ENCODE assay signal across 24 cellular contexts in genomic region chr14:58796201-58796600, GRCh38.
DNase-seq lines count a peak whose midpoint lies in the region; ATAC-seq, FAIRE-seq and TF ChIP-seq lines count a peak whose summit lies in the region.
"Had no signal": no experiment of that assay in that cellular context is flagged by ENCODE, and none has a peak within 500 bp of the region (broad histone marks: within the 10 kb centered on the region; RNA-seq: fewer than 3 reads in every experiment).

No MANE protein-coding gene starts in this region.

- H3K9ac ChIP-seq in OCI-LY3 (ENCODE audit: low read length) (peak overlapping the region; percentile 81), trophoblast cell (ENCODE audit: low read length) (no peak overlapping the region)
- H3K9ac ChIP-seq: GM23248, neural progenitor cell had no signal

- peaks cover 74% of the 10 kb centered on the region for H3K4me1 ChIP-seq in OCI-LY3 (ENCODE audit: low read length)
- peaks cover 8% of the 10 kb centered on the region for H3K4me1 ChIP-seq in lower lobe of right lung
- H3K4me1 ChIP-seq in trophoblast cell (ENCODE audit: control insufficient read depth in 1 of 2, insufficient read depth in 2 of 2, low read length in 2 of 2) = no peaks in the 10 kb centered on the region
- H3K4me1 ChIP-seq: adrenal gland, neural progenitor cell, prostate gland, testis had no signal

- no peak overlapping the region for H4K91ac ChIP-seq in trophoblast cell (ENCODE audit: low read depth, low read length)

- H3K9me3 ChIP-seq in OCI-LY3 (ENCODE audit: insufficient read depth, low read length) (no peaks in the 10 kb centered on the region), lower lobe of right lung (no peaks in the 10 kb centered on the region), trophoblast cell (ENCODE audit: insufficient read depth, low read depth, low read length) (no peaks in the 10 kb centered on the region)
- H3K9me3 ChIP-seq: adrenal gland, prostate gland, testis had no signal

- ATAC-seq in GM18498 (IDR thresholded peaks at IDR 0.05; ENCODE audit: unreplicated experiment) (peak; percentile 28), HG02678 (IDR thresholded peaks at IDR 0.05; ENCODE audit: unreplicated experiment) (peak; percentile 26), lower lobe of right lung (peak; percentile 13 to 35), HG03378 (IDR thresholded peaks at IDR 0.05; ENCODE audit: unreplicated experiment) (no peak)

- DNase-seq in lower lobe of right lung (no peak), medulla oblongata (ENCODE audit: extremely low spot score) (no peak), trophoblast cell (no peak), GM19239 (ENCODE audit: insufficient read length, low spot score) (no peak)
- DNase-seq: activated CD4-positive, alpha-beta memory T cell treated with anti-CD3 and anti-CD28 coated beads for 36 hours; activated CD4-positive, CD25-positive, alpha-beta regulatory T cell; activated effector memory CD4-positive, alpha-beta T cell treated with anti-CD3 and anti-CD28 coated beads, Interleukin-2, amount 50 U/mL, for 16 hours; activated T-cell treated with anti-CD3 and anti-CD28 coated beads for 4 hours; adrenal gland; C1 segment of cervical spinal cord; GM23248; NCI-H82; SHP77; T1000; testis had no signal

- H2AK5ac ChIP-seq in trophoblast cell (ENCODE audit: low read length) = no peak overlapping the region

- no peak overlapping the region for H2BK12ac ChIP-seq in trophoblast cell (ENCODE audit: low read length)

- H3K23ac ChIP-seq in trophoblast cell (ENCODE audit: low read length) = no peak overlapping the region

- no peak overlapping the region for H2BK5ac ChIP-seq in trophoblast cell (ENCODE audit: low read depth, low read length, poor library complexity)

- no peak overlapping the region for H3K14ac ChIP-seq in trophoblast cell (ENCODE audit: low read length)

- H3K27me3 ChIP-seq in OCI-LY3 (ENCODE audit: low read depth, low read length) (no peaks in the 10 kb centered on the region), lower lobe of right lung (ENCODE audit: low read depth) (no peaks in the 10 kb centered on the region), trophoblast cell (ENCODE audit: insufficient read depth, low read length) (no peaks in the 10 kb centered on the region)
- H3K27me3 ChIP-seq: adrenal gland, neural progenitor cell, testis had no signal

- no peak overlapping the region for H3K18ac ChIP-seq in trophoblast cell (ENCODE audit: low read length)

- H3K36me3 ChIP-seq in OCI-LY3 (replicated peaks; ENCODE audit: low read depth, low read length) = no peaks in the 10 kb centered on the region
- H3K36me3 ChIP-seq in lower lobe of right lung = no peaks in the 10 kb centered on the region
- no peaks in the 10 kb centered on the region for H3K36me3 ChIP-seq in trophoblast cell (ENCODE audit: control insufficient read depth in 1 of 2, insufficient read depth in 2 of 2, low read length in 2 of 2)
- H3K36me3 ChIP-seq: adrenal gland, neural progenitor cell, prostate gland had no signal

- H3K4ac ChIP-seq in trophoblast cell (ENCODE audit: low read depth, low read length) = no peak overlapping the region

- H4K12ac ChIP-seq in trophoblast cell (ENCODE audit: low read depth, low read length) = no peak overlapping the region

- no peaks in the 10 kb centered on the region for H4K20me1 ChIP-seq in OCI-LY3 (ENCODE audit: insufficient read depth, low read length)

- H3K27ac ChIP-seq in OCI-LY3 (ENCODE audit: low read length) (peak overlapping the region; percentile 92), lower lobe of right lung (no peak overlapping the region), trophoblast cell (ENCODE audit: low read depth, low read length) (no peak overlapping the region)
- H3K27ac ChIP-seq: adrenal gland, GM23248, neural progenitor cell, prostate gland, skin epidermis, testis had no signal

- H3K79me1 ChIP-seq in trophoblast cell (ENCODE audit: low read length) = no peaks in the 10 kb centered on the region

- TF ChIP-seq CTCF in OCI-LY3 (IDR thresholded peaks at IDR 0.05; ENCODE audit: low read depth, low read length) (no peak), lower lobe of right lung (IDR thresholded peaks at IDR 0.05) (no peak)

- intact Hi-C loops in lower lobe of right lung (cut with DNase I) = no loop called here

- H3K79me2 ChIP-seq in OCI-LY3 (ENCODE audit: low read length) (no peaks in the 10 kb centered on the region), trophoblast cell (ENCODE audit: control insufficient read depth, insufficient read depth, low read length, poor library complexity) (no peaks in the 10 kb centered on the region)

- H4K8ac ChIP-seq in trophoblast cell (ENCODE audit: low read depth, low read length) = no peak overlapping the region

- no peak overlapping the region for H2BK120ac ChIP-seq in trophoblast cell (ENCODE audit: insufficient read depth, low read length, poor library complexity)

- FAIRE-seq in GM19239 (lab: Jason Lieb, UNC) = no peak
- FAIRE-seq: bronchial epithelial cell, endothelial cell of umbilical vein had no signal

- H3K4me3 ChIP-seq in OCI-LY3 (ENCODE audit: low read length) = peak overlapping the region; percentile 64
- no peak overlapping the region for H3K4me3 ChIP-seq in lower lobe of right lung
- H3K4me3 ChIP-seq in trophoblast cell (ENCODE audit: low read depth, low read length) = no peak overlapping the region
- H3K4me3 ChIP-seq: adrenal gland, GM23248, neural progenitor cell, prostate gland, skin epidermis, testis had no signal

- H3K4me2 ChIP-seq in OCI-LY3 (ENCODE audit: low read length) (peak overlapping the region; percentile 82), trophoblast cell (ENCODE audit: low read length) (no peak overlapping the region)
- H3K4me2 ChIP-seq: neural progenitor cell had no signal

- no CpG with 5 or more reads among the region's 3 CpGs for WGBS in trophoblast cell (ENCODE audit: extremely low coverage, insufficient coverage, insufficient read length)

- no peak overlapping the region for H2AFZ ChIP-seq in OCI-LY3 (ENCODE audit: low read depth, low read length)
- H2AFZ ChIP-seq in trophoblast cell (ENCODE audit: insufficient read depth, low read length, poor library complexity) = no peak overlapping the region
- H2AFZ ChIP-seq: GM23248, neural progenitor cell had no signal
